In the genomic region with DNA sequence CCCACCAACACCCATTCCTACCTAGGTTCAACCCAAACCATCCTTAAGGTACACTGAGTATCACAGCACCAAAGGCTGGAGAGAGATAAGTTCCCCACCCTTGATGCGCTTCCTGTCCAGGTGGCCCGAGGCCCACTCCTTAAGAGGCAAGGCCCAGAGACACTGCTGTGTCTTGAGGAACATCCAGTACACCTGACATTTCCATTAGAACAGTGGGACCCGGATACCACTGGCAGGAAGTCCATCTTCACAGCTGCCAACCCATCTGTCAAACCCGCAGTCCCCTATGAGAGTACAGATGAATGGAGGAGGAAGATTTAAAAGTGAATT, we compare ENCODE assay signal across 8 cellular contexts. TPM values are rescaled to one million over a fixed set of nuclear protein-coding genes. Genes with fewer than 3 reads are reported as not detected.
DNase-seq lines count a peak whose midpoint lies in the region; ATAC-seq and TF ChIP-seq lines count a peak whose summit lies in the region.

No MANE protein-coding gene starts in this region.

- H3K4me1 ChIP-seq in thoracic aorta (ENCODE audit: control insufficient read depth in 1 of 2, low read depth in 2 of 2), result peaks cover 11% of the 10 kb centered on the region in 2 donors

- no peaks in the 10 kb centered on the region for H3K27me3 ChIP-seq in layer of hippocampus (ENCODE audit: control insufficient read depth, insufficient read depth, low read length)
- H3K27me3 ChIP-seq in thoracic aorta (replicated peaks; ENCODE audit: insufficient read depth), result no peaks in the 10 kb centered on the region

- H3K9me3 ChIP-seq in thoracic aorta, result no peaks in the 10 kb centered on the region

- H3K27ac Mint-ChIP-seq in activated T-cell treated with anti-CD3 and anti-CD28 coated beads, Interleukin-2, amount 50 U/mL, for 24 hours, result peak overlapping the region; percentile 89
- H3K27ac Mint-ChIP-seq in activated T-helper 17 cell treated with anti-CD3 and anti-CD28 coated beads, Interleukin-2, amount 50 U/mL, for 72 hours, result peak overlapping the region; percentile 57

- H3K4me3 Mint-ChIP-seq in activated T-cell treated with anti-CD3 and anti-CD28 coated beads, Interleukin-2, amount 50 U/mL, for 24 hours, result peak overlapping the region; percentile 76
- H3K4me3 Mint-ChIP-seq in activated T-helper 17 cell treated with anti-CD3 and anti-CD28 coated beads, Interleukin-2, amount 50 U/mL, for 72 hours, result peak overlapping the region; percentile 93

- peaks cover 17% of the 10 kb centered on the region for H3K4me1 Mint-ChIP-seq in activated T-cell treated with anti-CD3 and anti-CD28 coated beads, Interleukin-2, amount 50 U/mL, for 24 hours (ENCODE audit: low read depth)
- H3K4me1 Mint-ChIP-seq in activated T-helper 17 cell treated with anti-CD3 and anti-CD28 coated beads, Interleukin-2, amount 50 U/mL, for 72 hours, result no peaks in the 10 kb centered on the region

- H3K27ac ChIP-seq in layer of hippocampus (ENCODE audit: low read depth, low read length) (peak overlapping the region; percentile 87), thoracic aorta (peak overlapping the region; percentile 91 to 95)

- no peaks in the 10 kb centered on the region for H3K36me3 Mint-ChIP-seq in activated T-cell treated with anti-CD3 and anti-CD28 coated beads, Interleukin-2, amount 50 U/mL, for 24 hours (ENCODE audit: low read depth)
- no peaks in the 10 kb centered on the region for H3K36me3 Mint-ChIP-seq in activated T-helper 17 cell treated with anti-CD3 and anti-CD28 coated beads, Interleukin-2, amount 50 U/mL, for 72 hours (ENCODE audit: low read depth)

- no peaks in the 10 kb centered on the region for H3K9me3 Mint-ChIP-seq in activated T-cell treated with anti-CD3 and anti-CD28 coated beads, Interleukin-2, amount 50 U/mL, for 24 hours
- H3K9me3 Mint-ChIP-seq in activated T-helper 17 cell treated with anti-CD3 and anti-CD28 coated beads, Interleukin-2, amount 50 U/mL, for 72 hours, result no peaks in the 10 kb centered on the region

- ATAC-seq in activated T-helper 17 cell treated with anti-CD3 and anti-CD28 coated beads, Interleukin-2, amount 50 U/mL, for 72 hours (replicated peaks), result no peak
- no peak for ATAC-seq in thoracic aorta (ENCODE audit: insufficient number of reproducible peaks, low FRiP score, low read depth)
- ATAC-seq in GM18502 (IDR thresholded peaks at IDR 0.05; ENCODE audit: poor library complexity, unreplicated experiment), result no peak

- H3K4me3 ChIP-seq in thoracic aorta, result peak overlapping the region; percentile 97

- no peak for DNase-seq in activated T-cell treated with anti-CD3 and anti-CD28 coated beads, Interleukin-2, amount 50 U/mL, for 24 hours
- DNase-seq in activated T-cell treated with anti-CD3 and anti-CD28 coated beads, Interleukin-2, amount 50 U/mL, for 1 hour, result no peak
- DNase-seq in thoracic aorta (ENCODE audit: low spot score) (no peak), medulla oblongata (ENCODE audit: extremely low spot score) (no peak)
- DNase-seq in activated CD4-positive, alpha-beta T cell treated with anti-CD3 and anti-CD28 coated beads, Interleukin-2, amount 50 U/mL, for 48 hours, result no peak

- no peak for TF ChIP-seq CTCF in thoracic aorta (IDR thresholded peaks at IDR 0.05)

- H3K36me3 ChIP-seq in thoracic aorta, result no peaks in the 10 kb centered on the region

- H3K27me3 Mint-ChIP-seq in activated T-cell treated with anti-CD3 and anti-CD28 coated beads, Interleukin-2, amount 50 U/mL, for 24 hours, result no peaks in the 10 kb centered on the region
- no peaks in the 10 kb centered on the region for H3K27me3 Mint-ChIP-seq in activated T-helper 17 cell treated with anti-CD3 and anti-CD28 coated beads, Interleukin-2, amount 50 U/mL, for 72 hours

RNA-seq across cellular contexts. Expression of gene INPP1, which starts 0.3 kb away (rescaled TPM):
- total RNA-seq in activated T-helper 17 cell treated with anti-CD3 and anti-CD28 coated beads, Interleukin-2, amount 50 U/mL, for 72 hours, result 10 to 100 TPM; 13.2 to 15.5 TPM
- 10 to 100 TPM; 13.0 to 36.6 TPM for total RNA-seq in thoracic aorta

RNA-seq across cellular contexts. Expression of gene HIBCH, which starts 23.5 kb away (rescaled TPM):
- 10 to 100 TPM; 31.3 to 44.9 TPM for total RNA-seq in activated T-helper 17 cell treated with anti-CD3 and anti-CD28 coated beads, Interleukin-2, amount 50 U/mL, for 72 hours
- total RNA-seq in thoracic aorta, result 10 to 100 TPM; 31.4 to 34.4 TPM
